26 cellular contexts compared by ENCODE assay signal in the genomic region with DNA sequence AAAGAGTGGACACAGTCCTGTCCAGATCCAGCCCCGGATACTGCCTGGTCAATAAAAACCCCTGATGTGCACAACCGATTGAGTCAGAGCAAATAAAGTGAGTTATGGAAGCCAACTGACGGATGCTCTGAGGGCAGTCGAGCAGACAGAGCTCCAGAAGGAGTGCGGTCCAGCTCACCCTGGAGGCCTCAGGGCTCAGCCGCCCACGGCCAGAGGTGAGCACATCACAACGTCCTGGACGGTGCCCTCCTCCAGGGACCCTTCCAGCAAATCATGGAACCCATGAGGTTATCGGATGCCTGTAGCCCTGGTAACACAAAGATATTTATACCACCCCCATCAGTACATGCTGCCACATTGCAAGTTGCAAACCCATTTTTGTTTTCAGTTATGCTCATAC. TPM values are rescaled to one million over a fixed set of nuclear protein-coding genes. Genes with fewer than 3 reads are reported as not detected.
"Had no signal": no experiment of that assay in that cellular context is flagged by ENCODE, and none has a peak within 500 bp of the region (broad histone marks: within the 10 kb centered on the region; RNA-seq: fewer than 3 reads in every experiment).

No MANE protein-coding gene starts in this region.

- H3K4me3 ChIP-seq: colonic mucosa, gastrocnemius medialis, heart left ventricle, hepatocyte, lower lobe of right lung, right lobe of liver, smooth muscle cell, stomach, thyroid gland, upper lobe of left lung had no signal

- DNase-seq: colonic mucosa; effector CD8-positive, alpha-beta T cell; endodermal cell; foreskin fibroblast; gastrocnemius medialis; lower lobe of right lung; nephron progenitor cell; right lobe of liver; stimulated activated CD4-positive, alpha-beta T cell treated with anti-CD3 and anti-CD28 coated beads, Interleukin-2, amount 100 ng/mL, for 24 hours; stimulated activated CD4-positive, alpha-beta T cell treated with anti-CD3 and anti-CD28 coated beads, Interleukin-4, amount 100 ng/mL, for 24 hours; stimulated activated naive CD4-positive, alpha-beta T cell treated with Interleukin-2 at 50 U/mL for 16 hours; stomach; thyroid gland had no signal

- H3K27me3 ChIP-seq: colonic mucosa, gastrocnemius medialis, heart left ventricle, hepatocyte, right lobe of liver, stomach, thyroid gland, upper lobe of left lung had no signal

- H3K27ac ChIP-seq: colonic mucosa, epithelial cell of prostate, gastrocnemius medialis, heart left ventricle, hepatocyte, lower lobe of right lung, parathyroid adenoma, right lobe of liver, stomach, thyroid gland, upper lobe of left lung had no signal

- H3K4me1 ChIP-seq: colonic mucosa, gastrocnemius medialis, heart left ventricle, lower lobe of right lung, parathyroid adenoma, right lobe of liver, stomach, upper lobe of left lung had no signal

- H3K9me3 ChIP-seq: colonic mucosa, gastrocnemius medialis, lower lobe of right lung, right lobe of liver, thyroid gland, upper lobe of left lung had no signal

- ATAC-seq: esophagus mucosa; gastrocnemius medialis; heart left ventricle; left lobe of liver; lower lobe of right lung; naive thymus-derived CD8-positive, alpha-beta T cell; right lobe of liver; stimulated activated effector memory CD8-positive, alpha-beta T cell treated with anti-CD3 and anti-CD28 coated beads, Interleukin-12 subunit alpha, Interleukin-12 subunit beta, amount 100 ng/mL, for 72 hours had no signal

- H3K36me3 ChIP-seq: colonic mucosa, gastrocnemius medialis, heart left ventricle, lower lobe of right lung, right lobe of liver, stomach, thyroid gland, upper lobe of left lung had no signal

RNA-seq across cellular contexts. Expression of a gene that starts 44.0 kb away (rescaled TPM):
- total RNA-seq: glomerular endothelial cell; myocyte; naive thymus-derived CD8-positive, alpha-beta T cell; pulmonary artery endothelial cell had no signal
